8 cellular contexts compared by ENCODE assay signal in the genomic region with DNA sequence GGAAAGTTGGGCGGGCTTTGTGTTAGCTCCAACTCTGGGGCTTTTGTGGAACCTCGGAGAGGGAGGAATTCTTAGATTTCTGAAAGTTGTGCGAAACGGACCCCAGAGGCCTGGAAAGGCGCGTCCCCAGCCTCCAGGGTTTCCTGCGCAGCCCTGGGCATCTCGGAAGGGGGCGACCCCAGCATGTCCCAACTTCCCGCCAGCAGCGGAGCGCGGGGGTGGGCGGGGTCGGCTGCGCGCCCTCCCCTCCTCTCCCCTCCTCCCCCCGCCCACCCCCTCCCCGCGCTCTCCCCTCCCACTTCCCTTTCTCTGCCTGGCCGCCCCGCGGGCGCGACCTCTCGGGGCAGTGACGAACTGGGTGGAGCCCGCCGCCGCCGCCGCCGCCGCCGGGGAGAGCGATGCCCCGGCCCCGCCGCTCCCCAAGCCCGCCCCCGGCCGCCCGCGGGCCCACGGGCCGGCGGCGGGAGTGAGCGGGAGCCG. TPM values are rescaled to one million over a fixed set of nuclear protein-coding genes. Genes with fewer than 3 reads are reported as not detected.
DNase-seq lines count a peak whose midpoint lies in the region; ATAC-seq and TF ChIP-seq lines count a peak whose summit lies in the region.

No MANE protein-coding gene starts in this region.

- peak overlapping the region; percentile 81 for H3K4me3 Mint-ChIP-seq in activated CD8-positive, alpha-beta T cell treated with anti-CD3 and anti-CD28 coated beads for 36 hours

- DNase-seq in AG04450 (ENCODE audit: low read depth, low spot score) (no peak), NCI-H69 (lab: John Stamatoyannopoulos, UW) (peak; percentile 87), ecto neural progenitor cell (ENCODE audit: low spot score) (peak; percentile 88), medulla oblongata (ENCODE audit: extremely low spot score) (peak; percentile 79)
- peak; percentile 81 for DNase-seq in activated CD8-positive, alpha-beta T cell treated with anti-CD3 and anti-CD28 coated beads for 36 hours
- DNase-seq in stimulated activated CD8-positive, alpha-beta memory T cell treated with anti-CD3 and anti-CD28 coated beads, Interleukin-12 subunit alpha, Interleukin-12 subunit beta, amount 100 ng/mL, for 24 hours (ENCODE audit: extremely low read depth) = peak; percentile 54

- H3K9me3 ChIP-seq in AG04450 (ENCODE audit: control insufficient read depth, insufficient read depth, low read length) = no peaks in the 10 kb centered on the region; the same call in 1 of the 2 replicates

- CTCF ChIA-PET in AG04450 (lab: Charles Lee) = interaction anchor here (0.7 to 1.4 kb wide), 3 partner anchors 54 to 173 kb away, joined by 3 to 4 read pairs (median 3); no protein-coding TSS in a partner anchor
- CTCF ChIA-PET in activated CD8-positive, alpha-beta T cell treated with anti-CD3 and anti-CD28 coated beads for 36 hours (lab: Charles Lee) = interaction anchor here (0.8 to 3.7 kb wide), 10 partner anchors 9 to 173 kb away, joined by 3 to 19 read pairs (median 4); partner anchors contain the start of gene TBC1D1

- H3K27ac ChIP-seq in AG04450 (ENCODE audit: low read depth, low read length) = no peak overlapping the region

- no peaks in the 10 kb centered on the region for H3K27me3 Mint-ChIP-seq in activated CD8-positive, alpha-beta T cell treated with anti-CD3 and anti-CD28 coated beads for 36 hours

- POLR2A ChIA-PET in AG04450 (lab: Yijun Ruan, JAX) = no interaction called here
- POLR2A ChIA-PET in activated CD8-positive, alpha-beta T cell treated with anti-CD3 and anti-CD28 coated beads for 36 hours (lab: Charles Lee) = interaction anchor here (3.3 kb wide), 1 partner anchor 85 kb away, joined by 21 read pairs; the partner anchor contains the start of gene TBC1D1

- ATAC-seq in GM18873 (IDR thresholded peaks at IDR 0.05; ENCODE audit: low FRiP score, unreplicated experiment) (peak; percentile 41), HG03135 (IDR thresholded peaks at IDR 0.05; ENCODE audit: unreplicated experiment) (peak; percentile 76)
- peak; percentile 86 for ATAC-seq in activated CD8-positive, alpha-beta T cell treated with anti-CD3 and anti-CD28 coated beads for 36 hours

- peak overlapping the region; percentile 26 for H3K27ac Mint-ChIP-seq in activated CD8-positive, alpha-beta T cell treated with anti-CD3 and anti-CD28 coated beads for 36 hours

- TF ChIP-seq CTCF in AG04450 (IDR thresholded peaks at IDR 0.05; ENCODE audit: low read depth, low read length) = no peak
- no peak for TF ChIP-seq CTCF in activated CD8-positive, alpha-beta T cell treated with anti-CD3 and anti-CD28 coated beads for 36 hours (IDR thresholded peaks at IDR 0.05)

- intact Hi-C loops in activated CD8-positive, alpha-beta T cell treated with anti-CD3 and anti-CD28 coated beads for 36 hours (cut with micrococcal nuclease) = loop anchor here (10.0 kb wide), 1 partner anchor 152 kb away; the partner anchor contains the start of gene PGM2

- peaks cover 30% of the 10 kb centered on the region for H3K4me1 Mint-ChIP-seq in activated CD8-positive, alpha-beta T cell treated with anti-CD3 and anti-CD28 coated beads for 36 hours (ENCODE audit: low read depth)

- peak overlapping the region; percentile 70 for H3K4me3 ChIP-seq in AG04450 (ENCODE audit: low read depth, low read length)

- H3K36me3 Mint-ChIP-seq in activated CD8-positive, alpha-beta T cell treated with anti-CD3 and anti-CD28 coated beads for 36 hours (ENCODE audit: low read depth) = no peaks in the 10 kb centered on the region

- no peaks in the 10 kb centered on the region for H3K9me3 Mint-ChIP-seq in activated CD8-positive, alpha-beta T cell treated with anti-CD3 and anti-CD28 coated beads for 36 hours

- no peaks in the 10 kb centered on the region for H3K27me3 ChIP-seq in AG04450 (ENCODE audit: control insufficient read depth, insufficient read depth, low read length)

RNA-seq across cellular contexts. Expression of gene PTTG2, which starts 16.8 kb away (rescaled TPM):
- not detected in 2 replicates for polyA plus RNA-seq in AG04450 (2011; rRNA removed)
- not detected in 2 replicates for polyA minus RNA-seq in AG04450 (2011; rRNA and poly(A)+ RNA removed)
- not detected for total RNA-seq in activated CD8-positive, alpha-beta T cell treated with anti-CD3 and anti-CD28 coated beads for 36 hours
